In genomic region chr21:46605759-46606426, GRCh38 we compare ENCODE assay signal across 8 cellular contexts. TPM values are rescaled to one million over a fixed set of nuclear protein-coding genes. Genes with fewer than 3 reads are reported as not detected.
A peak's percentile ranks its signal among the peaks of the same experiment; 100 is the strongest.
DNase-seq lines count a peak whose midpoint lies in the region; TF ChIP-seq lines count a peak whose summit lies in the region.

No MANE protein-coding gene starts in this region.

- H3K4me3 ChIP-seq in duodenal mucosa (ENCODE audit: low read depth in 1 of 2, low read length in 2 of 2), result no peak overlapping the region

- H3K36me3 ChIP-seq in duodenal mucosa (ENCODE audit: control insufficient read depth in 1 of 2, insufficient read depth in 2 of 2, low read length in 2 of 2), result no peaks in the 10 kb centered on the region

- H3K27ac ChIP-seq in duodenal mucosa (ENCODE audit: low read depth, low read length), result peak overlapping the region; percentile 2

- TF ChIP-seq CTCF in GM20000 (IDR thresholded peaks at IDR 0.05; ENCODE audit: extremely low read depth, missing control alignments), result no peak

- peaks cover 0 to 5% of the 10 kb centered on the region in 2 donors for H3K9me3 ChIP-seq in duodenal mucosa (ENCODE audit: control insufficient read depth in 1 of 2, low read length in 2 of 2)

- no peak overlapping the region for H3K9ac ChIP-seq in duodenal mucosa (ENCODE audit: low read depth in 1 of 2, low read length in 2 of 2)

- H3K4me1 ChIP-seq in duodenal mucosa (ENCODE audit: control insufficient read depth in 1 of 2, insufficient read depth in 2 of 2, low read length in 2 of 2), result peaks cover 7 to 15% of the 10 kb centered on the region in 2 donors

- DNase-seq in GM20000 (ENCODE audit: low spot score), result peak; percentile 72
- DNase-seq in SKM-1 treated with dmso at 0.1 percent for 144 hours (lab: John Stamatoyannopoulos, UW; ENCODE audit: unreplicated experiment), result peak; percentile 92
- peak; percentile 24 for DNase-seq in stimulated activated CD4-positive, alpha-beta T cell treated with anti-CD3 and anti-CD28 coated beads, Interleukin-4, amount 100 ng/mL, for 24 hours
- DNase-seq in retina, result no peak
- no peak for DNase-seq in occipital lobe (lab: John Stamatoyannopoulos, UW)
- DNase-seq in 8988T, result no peak
- no peak for DNase-seq in RKO (ENCODE audit: low spot score)

- H3K27me3 ChIP-seq in duodenal mucosa (ENCODE audit: control insufficient read depth in 1 of 2, insufficient read depth in 2 of 2, low read length in 2 of 2), result no peaks in the 10 kb centered on the region

RNA-seq across cellular contexts. Expression of gene S100B, which starts 1.0 kb away (rescaled TPM):
- total RNA-seq in occipital lobe, result 6.9 TPM

RNA-seq across cellular contexts. Expression of gene PRMT2, which starts 29.6 kb away (rescaled TPM):
- 215 TPM for total RNA-seq in occipital lobe

Comparison
In these comparisons a context has a peak if more than half of its experiments do, and no peak if none do; other contexts are left out.
1. DNase-seq: peak in GM20000 (single experiment), SKM-1 treated with dmso at 0.1 percent for 144 hours (single experiment) and stimulated activated CD4-positive, alpha-beta T cell treated with anti-CD3 and anti-CD28 coated beads, Interleukin-4, amount 100 ng/mL, for 24 hours (single experiment); none in retina (single experiment), occipital lobe (single experiment), 8988T (single experiment) and RKO (single experiment).